In the genomic region with DNA sequence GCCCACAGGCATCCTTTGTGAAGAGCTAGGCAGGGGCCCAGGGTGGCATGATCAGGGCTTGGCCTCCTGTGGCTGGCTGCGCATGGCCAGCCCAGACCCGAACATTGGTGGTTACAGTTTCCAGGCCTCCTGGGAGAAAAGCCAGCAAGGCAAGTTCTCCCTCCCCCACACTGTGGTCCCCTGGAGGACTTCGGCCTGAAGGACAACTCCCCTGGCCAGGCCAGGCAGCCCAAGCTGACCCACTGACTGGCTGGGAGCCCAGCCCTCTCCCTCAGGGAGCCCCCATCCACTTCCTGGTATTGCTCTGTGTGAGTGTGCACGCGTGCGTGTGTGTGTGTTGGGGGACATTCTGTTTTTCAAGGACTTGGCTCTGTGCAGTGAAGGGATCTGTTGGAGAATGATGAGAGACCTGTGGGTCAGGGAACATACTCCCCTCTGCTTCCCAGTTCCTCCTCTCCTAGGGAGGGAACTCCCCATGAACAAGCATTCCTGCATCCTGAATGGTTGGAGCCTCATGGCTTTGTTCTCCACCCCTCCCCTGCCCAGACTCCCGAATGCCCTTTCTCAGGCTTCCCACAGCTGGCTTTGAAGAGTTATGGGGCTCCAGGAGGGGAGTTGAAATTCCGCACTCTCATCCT, we compare ENCODE assay signal across 12 cellular contexts. TPM values are rescaled to one million over a fixed set of nuclear protein-coding genes. Genes with fewer than 3 reads are reported as not detected.
DNase-seq lines count a peak whose midpoint lies in the region; ATAC-seq, FAIRE-seq and TF ChIP-seq lines count a peak whose summit lies in the region.
"Had no signal": no experiment of that assay in that cellular context is flagged by ENCODE, and none has a peak within 500 bp of the region (broad histone marks: within the 10 kb centered on the region; RNA-seq: fewer than 3 reads in every experiment).

No MANE protein-coding gene starts in this region.

- DNase-seq in anterior cingulate cortex (lab: John Stamatoyannopoulos, UW) (peak in 47 of 58 donors; percentile 29 to 85 (median 62)), globus pallidus (ENCODE audit: low spot score) (peak; percentile 77), myocyte (ENCODE audit: low read depth) (peak; percentile 47), tibial artery (peak; percentile 84 to 87), urothelium cell line (ENCODE audit: low spot score) (no peak)
- DNase-seq in CD8-positive, alpha-beta memory T cell = no peak
- DNase-seq: DMS153; effector CD4-positive, alpha-beta T cell; NCI-H446; T-cell had no signal

- CTCF ChIA-PET in CD8-positive, alpha-beta memory T cell (lab: Charles Lee) = no interaction called here

- no peak overlapping the region for H3K4me3 ChIP-seq in tibial artery
- H3K4me3 ChIP-seq in CD8-positive, alpha-beta memory T cell (ENCODE audit: low read length) = no peak overlapping the region

- H3K4me1 ChIP-seq in tibial artery = peaks cover 0 to 29% (median 18%) of the 10 kb centered on the region in 4 donors
- H3K4me1 ChIP-seq in CD8-positive, alpha-beta memory T cell (ENCODE audit: insufficient read depth, low read length) = no peaks in the 10 kb centered on the region

- intact Hi-C loops in tibial artery (cut with DNase I; ENCODE audit: low total_unique reads) = no loop called here

- no peak overlapping the region for H3K27ac Mint-ChIP-seq in CD8-positive, alpha-beta memory T cell
- H3K27ac Mint-ChIP-seq: T-cell had no signal

- H3K27me3 ChIP-seq in tibial artery = no peaks in the 10 kb centered on the region
- no peaks in the 10 kb centered on the region for H3K27me3 ChIP-seq in CD8-positive, alpha-beta memory T cell (ENCODE audit: insufficient read depth, low read length, poor library complexity, severe bottlenecking)

- H3K27ac ChIP-seq in tibial artery = peak overlapping the region; percentile 28 to 35
- no peak overlapping the region for H3K27ac ChIP-seq in CD8-positive, alpha-beta memory T cell (ENCODE audit: low read depth, low read length)

- H3K36me3 Mint-ChIP-seq in CD8-positive, alpha-beta memory T cell = no peaks in the 10 kb centered on the region
- H3K36me3 Mint-ChIP-seq: T-cell had no signal

- no peaks in the 10 kb centered on the region for H3K4me1 Mint-ChIP-seq in CD8-positive, alpha-beta memory T cell
- H3K4me1 Mint-ChIP-seq: T-cell had no signal

- no peaks in the 10 kb centered on the region for H3K36me3 ChIP-seq in tibial artery
- H3K36me3 ChIP-seq in CD8-positive, alpha-beta memory T cell (ENCODE audit: insufficient read depth, low read length) = no peaks in the 10 kb centered on the region

- H3K4me3 Mint-ChIP-seq in CD8-positive, alpha-beta memory T cell = no peak overlapping the region
- H3K4me3 Mint-ChIP-seq: T-cell had no signal

- H3K9me3 Mint-ChIP-seq in CD8-positive, alpha-beta memory T cell = no peaks in the 10 kb centered on the region
- H3K9me3 Mint-ChIP-seq: T-cell had no signal

- no peak for TF ChIP-seq CTCF in tibial artery (IDR thresholded peaks at IDR 0.05)

- POLR2A ChIA-PET in CD8-positive, alpha-beta memory T cell (lab: Charles Lee) = no interaction called here

- peaks cover 7 to 24% of the 10 kb centered on the region in 2 donors for H3K27me3 Mint-ChIP-seq in CD8-positive, alpha-beta memory T cell

- H3K9me3 ChIP-seq in tibial artery = no peaks in the 10 kb centered on the region
- H3K9me3 ChIP-seq in CD8-positive, alpha-beta memory T cell (ENCODE audit: low read length) = no peaks in the 10 kb centered on the region

- FAIRE-seq in urothelium cell line (lab: Jason Lieb, UNC) = no peak

- ATAC-seq in HG02885 (IDR thresholded peaks at IDR 0.05; ENCODE audit: poor library complexity, unreplicated experiment) = no peak
- ATAC-seq in GM19035 (IDR thresholded peaks at IDR 0.05; ENCODE audit: unreplicated experiment) = no peak
- ATAC-seq: T-cell had no signal

RNA-seq across cellular contexts. Expression of gene CORO2B, which starts 29.5 kb away (rescaled TPM):
- total RNA-seq in myocyte = 1.7 and 3.2 TPM in 2 replicates
- polyA plus RNA-seq in myocyte (2012) = 33.3 TPM
- not detected for total RNA-seq in CD8-positive, alpha-beta memory T cell
- not detected for polyA plus RNA-seq in CD8-positive, alpha-beta memory T cell

Comparison
In these comparisons a context has a peak if more than half of its experiments do, and no peak if none do; other contexts are left out.
1. DNase-seq: peak in anterior cingulate cortex (47 of 58), globus pallidus (single experiment), myocyte (single experiment) and tibial artery (2 of 2); none in CD8-positive, alpha-beta memory T cell (0 of 5) and urothelium cell line (single experiment).